Comparison of ENCODE assay signal across 8 cellular contexts in the genomic region with DNA sequence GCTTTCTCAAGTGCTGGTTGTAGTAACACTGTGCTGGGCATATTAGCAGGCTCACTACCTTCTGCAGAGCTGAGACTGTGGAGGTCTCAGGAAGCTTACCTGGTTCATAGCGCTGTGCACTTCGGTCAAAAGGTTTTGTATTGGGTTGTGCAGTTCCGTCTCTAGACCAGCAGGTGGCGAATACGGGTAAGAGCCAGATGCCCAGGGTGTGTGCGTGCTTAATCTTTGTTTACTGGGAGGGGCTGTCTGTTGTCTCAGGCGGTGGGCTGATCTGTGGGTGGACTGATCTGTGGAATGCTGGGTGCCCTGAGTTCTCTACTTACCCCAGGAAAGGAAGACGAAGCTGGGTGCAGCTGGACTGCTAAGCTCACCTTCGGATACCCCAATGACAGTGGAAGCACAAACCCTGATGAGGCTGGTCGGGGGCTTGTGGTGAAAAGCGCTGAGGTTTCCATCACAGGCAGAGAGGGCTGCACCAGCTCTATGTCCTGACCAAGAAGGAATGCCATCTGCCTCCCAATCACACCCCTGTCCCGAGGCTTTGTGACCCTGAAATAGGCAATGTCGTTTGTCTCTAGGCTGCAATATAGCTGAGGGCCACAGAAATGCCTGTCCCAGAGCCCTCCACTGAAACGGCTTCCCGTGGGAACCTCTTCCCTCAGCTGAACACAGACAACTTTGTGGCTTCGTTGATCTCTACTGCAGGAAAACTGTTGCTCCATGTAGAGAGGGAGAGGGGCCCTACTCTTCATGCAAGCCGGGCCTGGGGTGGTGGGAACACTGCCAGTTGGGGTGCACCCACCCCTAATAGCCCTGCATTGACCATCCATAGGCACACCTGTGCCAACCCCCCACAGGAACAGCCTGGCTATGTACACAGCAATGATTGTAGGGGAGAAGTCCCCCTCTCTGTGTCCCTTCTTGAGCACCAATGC. TPM values are rescaled to one million over a fixed set of nuclear protein-coding genes. Genes with fewer than 3 reads are reported as not detected.
DNase-seq lines count a peak whose midpoint lies in the region; ATAC-seq and TF ChIP-seq lines count a peak whose summit lies in the region.

No MANE protein-coding gene starts in this region.

- 22 to 30% (median 26%) methylated on average over 12 to 17 of the region's 17 CpGs for WGBS in adrenal gland, 4 donors

- H3K27ac ChIP-seq in HCT116 (ENCODE audit: low read depth, low read length) (no peak overlapping the region), adrenal gland (no peak overlapping the region), rectal smooth muscle tissue (ENCODE audit: low read depth, low read length) (no peak overlapping the region), vagina (no peak overlapping the region)

- ATAC-seq in HCT116: peak; percentile 97
- ATAC-seq in left ventricle myocardium superior: peak; percentile 91

- H4K20me1 ChIP-seq in HCT116 (ENCODE audit: insufficient read depth): no peaks in the 10 kb centered on the region

- peaks cover 0 to 9% of the 10 kb centered on the region in 2 experiments; a peak in 2 of 4 replicates for H3K4me1 ChIP-seq in HCT116 (ENCODE audit: control insufficient read depth in 1 of 2, insufficient read depth in 2 of 2, low read length in 2 of 2)
- peaks cover 4 to 6% of the 10 kb centered on the region in 2 donors for H3K4me1 ChIP-seq in adrenal gland (replicated peaks in 1 of 2)
- H3K4me1 ChIP-seq in rectal smooth muscle tissue (ENCODE audit: control insufficient read depth, insufficient read depth, low read length): no peaks in the 10 kb centered on the region
- peaks cover 11% of the 10 kb centered on the region for H3K4me1 ChIP-seq in vagina

- in situ Hi-C loops in G401 (cut with HindIII; ENCODE audit: low sequenced_read_pairs): no loop called here

- no peaks in the 10 kb centered on the region for H3K36me3 ChIP-seq in HCT116 (ENCODE audit: control insufficient read depth in 1 of 2, insufficient read depth in 2 of 2, low read length in 2 of 2)
- no peaks in the 10 kb centered on the region for H3K36me3 ChIP-seq in adrenal gland (replicated peaks in 1 of 2)
- no peaks in the 10 kb centered on the region for H3K36me3 ChIP-seq in rectal smooth muscle tissue (ENCODE audit: control insufficient read depth, insufficient read depth, low read length)
- no peaks in the 10 kb centered on the region for H3K36me3 ChIP-seq in vagina

- DNase-seq in G401 (ENCODE audit: low spot score) (peak; percentile 83), HCT116 (ENCODE audit: low read depth, low spot score) (peak; percentile 64), NCI-H1417 treated with DMSO at 0.1 percent for 48 hours (lab: John Stamatoyannopoulos, UW) (peak; percentile 56), T follicular helper cell (ENCODE audit: low read depth) (peak; percentile 51), adrenal gland (peak; percentile 67 to 90 (median 79)), left ventricle myocardium superior (peak; percentile 63), vagina (ENCODE audit: extremely low spot score in 2 of 2) (no peak)

- TF ChIP-seq RAD21 in HCT116 (IDR thresholded peaks at IDR 0.05; ENCODE audit: low read depth): peak; percentile 91

- H3K4me2 ChIP-seq in HCT116 (ENCODE audit: low read length): peak overlapping the region; percentile 51

- CTCF ChIA-PET in HCT116 (lab: Charles Lee): interaction anchor here (0.8 to 2.5 kb wide), 12 partner anchors 9 to 1321 kb away, joined by 3 to 22 read pairs (median 4); partner anchors contain the start of gene FAM117B

- POLR2A ChIA-PET in HCT116 (lab: Charles Lee): interaction anchor here (0.6 kb wide), 2 partner anchors 85 to 1527 kb away, joined by 3 read pairs; no protein-coding TSS in a partner anchor

- H3K9me3 ChIP-seq in HCT116 (ENCODE audit: control insufficient read depth in 1 of 2, insufficient read depth in 1 of 2, low read depth in 1 of 2, low read length in 2 of 2): peaks cover 0 to 3% of the 10 kb centered on the region in 2 experiments; a peak in 1 of 4 replicates
- H3K9me3 ChIP-seq in adrenal gland (replicated peaks in 1 of 3): no peaks in the 10 kb centered on the region
- no peaks in the 10 kb centered on the region for H3K9me3 ChIP-seq in vagina

- intact Hi-C loops in HCT116 (cut with micrococcal nuclease): loop anchor here (1.0 to 10.0 kb wide), 6 partner anchors 238 to 1226 kb away; partner anchors contain the start of gene ICA1L
- intact Hi-C loops in adrenal gland (cut with DNase I): loop anchor here in 1 of 2 donors (10.0 kb wide), 1 partner anchor 286 kb away; the partner anchor contains the start of gene ICA1L
- intact Hi-C loops in left ventricle myocardium superior (cut with micrococcal nuclease): no loop called here
- intact Hi-C loops in vagina (cut with DNase I): no loop called here

- H3K9ac ChIP-seq in HCT116 (ENCODE audit: low read length) (no peak overlapping the region), rectal smooth muscle tissue (ENCODE audit: low read length) (no peak overlapping the region)

- H2AFZ ChIP-seq in HCT116 (ENCODE audit: low read depth, low read length, poor library complexity, severe bottlenecking): peak overlapping the region; percentile 81

- no peaks in the 10 kb centered on the region for H3K27me3 ChIP-seq in HCT116 (ENCODE audit: insufficient read depth, low read length)
- no peaks in the 10 kb centered on the region for H3K27me3 ChIP-seq in adrenal gland
- H3K27me3 ChIP-seq in rectal smooth muscle tissue (ENCODE audit: control insufficient read depth, insufficient read depth, low read length): no peaks in the 10 kb centered on the region
- H3K27me3 ChIP-seq in vagina: no peaks in the 10 kb centered on the region

- no peaks in the 10 kb centered on the region for H3K79me2 ChIP-seq in HCT116 (ENCODE audit: insufficient read depth, low read length)

- H3K4me3 ChIP-seq in HCT116 (replicated peaks in 1 of 2; ENCODE audit: low read depth in 1 of 2, low read length in 2 of 2) (no peak overlapping the region), adrenal gland (peak overlapping the region in 1 of 4 donors; percentile 18), rectal smooth muscle tissue (ENCODE audit: low read length) (peak overlapping the region; percentile 31), vagina (peak overlapping the region in 1 of 2 donors; percentile 5)

- RAD21 ChIA-PET in HCT116 (lab: Charles Lee; ENCODE audit: low non-redundant PET in 1 of 2, low total read pairs in 2 of 2, uncharacterized antibody in 2 of 2, unreplicated experiment in 2 of 2): interaction anchor here in 1 of 2 experiments (0.6 to 0.8 kb wide), 2 partner anchors 46 to 77 kb away, joined by 3 to 4 read pairs; partner anchors contain the start of gene FAM117B

- no peaks in the 10 kb centered on the region for H3K9me2 ChIP-seq in HCT116 (ENCODE audit: insufficient read depth)

- BruUV-seq in HCT116 (replicated peaks; lab: Mats Ljungman, UMichigan): no TSS peak

- TF ChIP-seq POLR2A in HCT116 (IDR thresholded peaks at IDR 0.05; ENCODE audit: borderline replicate concordance, extremely low read depth, insufficient read depth, insufficient read length) (no peak), adrenal gland (IDR thresholded peaks at IDR 0.05) (no peak), vagina (IDR thresholded peaks at IDR 0.05) (no peak)

- TF ChIP-seq CTCF in HCT116 (IDR thresholded peaks at IDR 0.05 in 2 of 3, conservative IDR thresholded peaks at IDR 0.05 in 1 of 3; ENCODE audit: borderline replicate concordance in 1 of 3, insufficient read depth in 1 of 3, low read depth in 2 of 3, low read length in 2 of 3) (peak; percentile 83 to 94 (median 89)), adrenal gland (IDR thresholded peaks at IDR 0.05) (peak; percentile 90 to 94 (median 92)), vagina (IDR thresholded peaks at IDR 0.05) (peak; percentile 81 to 92 (median 83))

TF ChIP-seq in HCT116, 20 proteins besides CTCF, POLR2A, EP300 and RAD21:
- TF ChIP-seq, protein P1, sequence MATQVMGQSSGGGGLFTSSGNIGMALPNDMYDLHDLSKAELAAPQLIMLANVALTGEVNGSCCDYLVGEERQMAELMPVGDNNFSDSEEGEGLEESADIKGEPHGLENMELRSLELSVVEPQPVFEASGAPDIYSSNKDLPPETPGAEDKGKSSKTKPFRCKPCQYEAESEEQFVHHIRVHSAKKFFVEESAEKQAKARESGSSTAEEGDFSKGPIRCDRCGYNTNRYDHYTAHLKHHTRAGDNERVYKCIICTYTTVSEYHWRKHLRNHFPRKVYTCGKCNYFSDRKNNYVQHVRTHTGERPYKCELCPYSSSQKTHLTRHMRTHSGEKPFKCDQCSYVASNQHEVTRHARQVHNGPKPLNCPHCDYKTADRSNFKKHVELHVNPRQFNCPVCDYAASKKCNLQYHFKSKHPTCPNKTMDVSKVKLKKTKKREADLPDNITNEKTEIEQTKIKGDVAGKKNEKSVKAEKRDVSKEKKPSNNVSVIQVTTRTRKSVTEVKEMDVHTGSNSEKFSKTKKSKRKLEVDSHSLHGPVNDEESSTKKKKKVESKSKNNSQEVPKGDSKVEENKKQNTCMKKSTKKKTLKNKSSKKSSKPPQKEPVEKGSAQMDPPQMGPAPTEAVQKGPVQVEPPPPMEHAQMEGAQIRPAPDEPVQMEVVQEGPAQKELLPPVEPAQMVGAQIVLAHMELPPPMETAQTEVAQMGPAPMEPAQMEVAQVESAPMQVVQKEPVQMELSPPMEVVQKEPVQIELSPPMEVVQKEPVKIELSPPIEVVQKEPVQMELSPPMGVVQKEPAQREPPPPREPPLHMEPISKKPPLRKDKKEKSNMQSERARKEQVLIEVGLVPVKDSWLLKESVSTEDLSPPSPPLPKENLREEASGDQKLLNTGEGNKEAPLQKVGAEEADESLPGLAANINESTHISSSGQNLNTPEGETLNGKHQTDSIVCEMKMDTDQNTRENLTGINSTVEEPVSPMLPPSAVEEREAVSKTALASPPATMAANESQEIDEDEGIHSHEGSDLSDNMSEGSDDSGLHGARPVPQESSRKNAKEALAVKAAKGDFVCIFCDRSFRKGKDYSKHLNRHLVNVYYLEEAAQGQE (IDR thresholded peaks at IDR 0.05; ENCODE audit: low read depth): no peak
- TF ChIP-seq YY1 (IDR thresholded peaks at IDR 0.05; ENCODE audit: extremely low read depth, insufficient replicate concordance, low read depth, low read length) (peak; percentile 18), CEBPB (IDR thresholded peaks at IDR 0.05; ENCODE audit: low read depth) (no peak), CBX3 (IDR thresholded peaks at IDR 0.05; ENCODE audit: low read depth) (no peak), POLR2AphosphoS5 (IDR thresholded peaks at IDR 0.05; ENCODE audit: low read depth, low read length) (no peak), SIN3A (IDR thresholded peaks at IDR 0.05; ENCODE audit: low read depth) (no peak), JUND (IDR thresholded peaks at IDR 0.05) (no peak)

RNA-seq across cellular contexts. Expression of gene FAM117B, which starts 45.9 kb away (rescaled TPM):
- 4.0 and 4.4 TPM in 2 replicates for total RNA-seq in G401 (2014; rRNA removed; shearing (Covaris generic))
- total RNA-seq in HCT116 (2021; ENCODE audit: unreplicated experiment): 9.1 TPM
- 2.8 and 3.2 TPM in 2 replicates for polyA plus RNA-seq in HCT116 (2012)
- total RNA-seq in adrenal gland: 10 to 100 TPM; 14.8 to 48.2 (median 23.9) TPM
- 10 to 100 TPM in 1 of 3 donors, 1 to 10 TPM in 2; 4.7 to 10.1 (median 6.4) TPM for polyA plus RNA-seq in adrenal gland
- total RNA-seq in left ventricle myocardium superior: 2.4 TPM
- total RNA-seq in vagina: 13.5 TPM

Comparison
In these comparisons a context has a peak if more than half of its experiments do, and no peak if none do; other contexts are left out.
1. DNase-seq: peak in G401 (single experiment), HCT116 (single experiment), NCI-H1417 treated with DMSO at 0.1 percent for 48 hours (single experiment), T follicular helper cell (single experiment), adrenal gland (7 of 7) and left ventricle myocardium superior (single experiment); none in vagina (0 of 2).
2. Peak in every context shown above with its lines, with median percentiles within 50 percentile points of each other: CTCF ChIP-seq.